In the genomic region with DNA sequence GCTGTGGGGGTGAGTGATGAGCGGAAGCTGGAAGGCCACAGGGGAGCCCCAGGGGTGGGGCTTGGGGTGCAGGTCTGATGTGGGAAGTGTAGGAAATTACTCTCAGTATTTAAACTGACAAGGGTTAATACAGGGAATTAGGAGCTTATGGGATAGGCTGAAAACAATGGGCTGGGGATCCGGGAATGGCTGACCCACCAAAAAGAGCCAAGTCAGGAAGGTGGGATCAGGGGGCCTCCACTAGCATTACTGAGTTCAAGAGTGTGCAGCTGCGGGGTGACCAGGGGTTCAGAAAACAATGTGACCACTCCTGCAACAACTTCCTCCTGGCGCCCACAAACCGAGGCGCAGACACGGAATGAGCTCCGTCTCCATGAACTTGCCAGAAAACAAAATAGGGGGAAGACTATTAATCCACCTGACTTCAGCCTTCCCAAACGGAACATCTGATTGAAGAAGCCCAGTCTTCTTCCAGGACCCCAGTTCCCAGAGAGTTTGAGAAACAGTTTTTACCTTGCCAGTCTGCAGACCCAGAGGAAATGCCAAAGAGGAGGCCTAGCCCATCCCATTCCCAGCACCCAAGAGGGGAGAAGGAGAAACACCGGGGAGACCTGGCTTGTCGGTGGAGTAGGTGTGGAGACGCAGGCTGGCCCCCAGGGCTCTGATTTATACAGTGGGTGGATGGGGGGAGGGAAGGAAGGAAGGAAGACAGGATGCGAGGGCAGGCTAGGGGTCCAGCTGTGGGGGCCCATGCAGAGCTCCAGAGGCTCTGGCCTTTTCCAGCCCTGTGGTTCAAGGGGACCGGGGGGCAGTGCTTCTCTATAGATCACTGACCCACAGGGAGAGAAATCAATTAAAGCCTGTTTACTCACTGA, we compare ENCODE assay signal across 8 cellular contexts. TPM values are rescaled to one million over a fixed set of nuclear protein-coding genes. Genes with fewer than 3 reads are reported as not detected.
A peak's percentile ranks its signal among the peaks of the same experiment; 100 is the strongest.
DNase-seq lines count a peak whose midpoint lies in the region; ATAC-seq and TF ChIP-seq lines count a peak whose summit lies in the region.

No MANE protein-coding gene starts in this region.

- no peaks in the 10 kb centered on the region for H3K9me3 ChIP-seq in tibial nerve

- DNase-seq in activated CD8-positive, alpha-beta memory T cell treated with anti-CD3 and anti-CD28 coated beads, Interleukin-2, amount 10 ng/mL, durations not matched to agents 7 days and 5 days = peak; percentile 67
- DNase-seq in activated CD8-positive, alpha-beta memory T cell treated with anti-CD3 and anti-CD28 coated beads, Interleukin-2, amount 50 U/mL, for 48 hours = no peak
- peak; percentile 51 for DNase-seq in MV-4-11 (lab: John Stamatoyannopoulos, UW)
- DNase-seq in left ventricle myocardium superior = no peak
- DNase-seq in tibial nerve (ENCODE audit: low spot score in 2 of 2) = no peak
- no peak for DNase-seq in CD14-positive monocyte (ENCODE audit: low spot score)
- no peak for DNase-seq in type B pancreatic cell (ENCODE audit: extremely low spot score, unreplicated experiment)

- H3K27me3 ChIP-seq in tibial nerve = no peaks in the 10 kb centered on the region

- peaks cover 0 to 28% (median 20%) of the 10 kb centered on the region in 4 donors for H3K4me1 ChIP-seq in tibial nerve

- H3K27ac Mint-ChIP-seq in activated CD8-positive, alpha-beta memory T cell treated with anti-CD3 and anti-CD28 coated beads, Interleukin-2, amount 10 ng/mL, durations not matched to agents 7 days and 5 days = no peak overlapping the region
- H3K27ac Mint-ChIP-seq in CD14-positive monocyte = peak overlapping the region in 1 of 7 donors; percentile 70
- no peak overlapping the region for H3K27ac Mint-ChIP-seq in type B pancreatic cell

- H3K4me1 Mint-ChIP-seq in activated CD8-positive, alpha-beta memory T cell treated with anti-CD3 and anti-CD28 coated beads, Interleukin-2, amount 10 ng/mL, durations not matched to agents 7 days and 5 days = peaks cover 33% of the 10 kb centered on the region
- H3K4me1 Mint-ChIP-seq in CD14-positive monocyte = peaks cover 5% of the 10 kb centered on the region
- H3K4me1 Mint-ChIP-seq in type B pancreatic cell (ENCODE audit: unreplicated experiment) = peaks cover 4% of the 10 kb centered on the region

- no peaks in the 10 kb centered on the region for H3K27me3 Mint-ChIP-seq in activated CD8-positive, alpha-beta memory T cell treated with anti-CD3 and anti-CD28 coated beads, Interleukin-2, amount 10 ng/mL, durations not matched to agents 7 days and 5 days
- peaks cover 0 to 2% (median 0%) of the 10 kb centered on the region in 3 donors for H3K27me3 Mint-ChIP-seq in CD14-positive monocyte (ENCODE audit: low read depth in 3 of 3)
- no peaks in the 10 kb centered on the region for H3K27me3 Mint-ChIP-seq in type B pancreatic cell

- H3K9me3 Mint-ChIP-seq in activated CD8-positive, alpha-beta memory T cell treated with anti-CD3 and anti-CD28 coated beads, Interleukin-2, amount 10 ng/mL, durations not matched to agents 7 days and 5 days (ENCODE audit: low read depth) = no peaks in the 10 kb centered on the region
- H3K9me3 Mint-ChIP-seq in CD14-positive monocyte (peaks cover 0 to 1% (median 0%) of the 10 kb centered on the region in 7 donors), type B pancreatic cell (no peaks in the 10 kb centered on the region)

- WGBS in tibial nerve, 2 donors = 41 to 44% methylated on average over 14 of the region's 14 CpGs

- TF ChIP-seq CTCF in tibial nerve (IDR thresholded peaks at IDR 0.05) (no peak), CD14-positive monocyte (IDR thresholded peaks at IDR 0.05) (no peak), type B pancreatic cell (conservative IDR thresholded peaks at IDR 0.05) (no peak)

- no peak overlapping the region for H3K4me3 Mint-ChIP-seq in activated CD8-positive, alpha-beta memory T cell treated with anti-CD3 and anti-CD28 coated beads, Interleukin-2, amount 10 ng/mL, durations not matched to agents 7 days and 5 days
- H3K4me3 Mint-ChIP-seq in CD14-positive monocyte (no peak overlapping the region), type B pancreatic cell (no peak overlapping the region)

- CTCF ChIA-PET in activated CD8-positive, alpha-beta memory T cell treated with anti-CD3 and anti-CD28 coated beads, Interleukin-2, amount 10 ng/mL, durations not matched to agents 7 days and 5 days (lab: Charles Lee) = interaction anchor here (0.8 to 6.9 kb wide), 13 partner anchors 8 to 249 kb away, joined by 3 to 53 read pairs (median 5); a partner anchor contains a TSS

- ATAC-seq in activated CD8-positive, alpha-beta memory T cell treated with anti-CD3 and anti-CD28 coated beads, Interleukin-2, amount 10 ng/mL, durations not matched to agents 7 days and 5 days = peak; percentile 22
- ATAC-seq in left ventricle myocardium superior (peak; percentile 14), HG02981 (IDR thresholded peaks at IDR 0.05; ENCODE audit: unreplicated experiment) (no peak)

- no peak for TF ChIP-seq EP300 in tibial nerve (IDR thresholded peaks at IDR 0.05)

- TF ChIP-seq POLR2A in tibial nerve (IDR thresholded peaks at IDR 0.05) = no peak

- H3K36me3 ChIP-seq in tibial nerve = no peaks in the 10 kb centered on the region

- H3K27ac ChIP-seq in tibial nerve = peak overlapping the region in 3 of 4 donors; percentile 16 to 74 (median 71)

- H3K36me3 Mint-ChIP-seq in activated CD8-positive, alpha-beta memory T cell treated with anti-CD3 and anti-CD28 coated beads, Interleukin-2, amount 10 ng/mL, durations not matched to agents 7 days and 5 days = peaks cover 3% of the 10 kb centered on the region
- H3K36me3 Mint-ChIP-seq in CD14-positive monocyte = no peaks in the 10 kb centered on the region
- H3K36me3 Mint-ChIP-seq in type B pancreatic cell = peaks cover 4% of the 10 kb centered on the region

- intact Hi-C loops in left ventricle myocardium superior (cut with micrococcal nuclease) (no loop called here), CD14-positive monocyte (cut with micrococcal nuclease) (no loop called here)

- peak overlapping the region in 3 of 4 donors; percentile 49 to 56 (median 53) for H3K4me3 ChIP-seq in tibial nerve

RNA-seq across cellular contexts. Expression of a gene that starts 16.5 kb away (rescaled TPM):
- 100 to 1,000 TPM in 1 of 2 experiments, 10 to 100 TPM in 1; 85.3 to 116 TPM for total RNA-seq in activated CD8-positive, alpha-beta memory T cell treated with anti-CD3 and anti-CD28 coated beads, Interleukin-2, amount 10 ng/mL, durations not matched to agents 7 days and 5 days
- total RNA-seq in left ventricle myocardium superior (48.1 TPM), tibial nerve (10 to 100 TPM; 55.9 to 60.3 (median 58.7) TPM), type B pancreatic cell (ENCODE audit: low replicate concordance) (79.8 and 98.0 TPM in 2 replicates)
- polyA plus RNA-seq in CD14-positive monocyte = 10 to 100 TPM; 13.3 to 15.7 TPM

Comparison
In these comparisons a context has a peak if more than half of its experiments do, and no peak if none do; other contexts are left out.
1. DNase-seq: peak in activated CD8-positive, alpha-beta memory T cell treated with anti-CD3 and anti-CD28 coated beads, Interleukin-2, amount 10 ng/mL, durations not matched to agents 7 days and 5 days (single experiment) and MV-4-11 (single experiment); none in activated CD8-positive, alpha-beta memory T cell treated with anti-CD3 and anti-CD28 coated beads, Interleukin-2, amount 50 U/mL, for 48 hours (single experiment), left ventricle myocardium superior (single experiment), tibial nerve (0 of 2), CD14-positive monocyte (single experiment) and type B pancreatic cell (single experiment).